Comparison of ENCODE assay signal across 1 cellular context in the genomic region with DNA sequence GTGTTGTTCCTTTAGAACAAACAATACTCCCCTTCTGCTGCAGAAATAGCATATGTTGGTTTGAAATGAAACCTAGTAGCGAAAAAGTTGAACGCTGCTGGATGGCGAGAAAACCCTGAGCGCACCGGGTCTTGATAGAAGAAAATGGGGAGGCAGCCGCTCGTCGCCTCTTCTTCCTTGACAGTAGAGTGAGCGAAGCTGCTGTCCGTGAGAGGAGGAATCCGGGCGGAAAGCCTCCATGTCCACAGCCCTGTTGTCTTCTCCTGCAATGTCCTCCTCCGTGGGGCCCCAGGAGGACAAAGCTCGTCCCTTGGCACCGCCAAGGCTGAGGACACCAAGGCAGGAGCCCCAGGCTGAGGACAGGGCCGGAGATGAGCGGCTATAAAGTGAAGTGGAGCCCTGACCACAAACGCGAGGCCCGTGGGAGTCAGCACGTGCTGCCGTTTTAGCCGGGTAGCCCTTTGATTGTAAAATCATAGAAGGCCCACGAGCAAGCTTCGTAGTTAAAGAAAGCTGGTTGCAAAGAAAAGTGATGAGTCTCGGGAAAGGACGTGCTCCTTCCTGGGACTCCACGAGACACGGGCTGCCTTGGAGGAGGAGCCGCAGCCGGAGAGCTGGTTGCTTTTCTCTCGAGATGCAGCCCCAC.
TF ChIP-seq lines count a peak whose summit lies in the region.

No MANE protein-coding gene starts in this region.

TF ChIP-seq in H1, 55 proteins besides CTCF, POLR2A, EP300 and RAD21:
- TF ChIP-seq, protein P1, sequence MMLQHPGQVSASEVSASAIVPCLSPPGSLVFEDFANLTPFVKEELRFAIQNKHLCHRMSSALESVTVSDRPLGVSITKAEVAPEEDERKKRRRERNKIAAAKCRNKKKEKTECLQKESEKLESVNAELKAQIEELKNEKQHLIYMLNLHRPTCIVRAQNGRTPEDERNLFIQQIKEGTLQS (IDR thresholded peaks at IDR 0.05; ENCODE audit: insufficient read depth, low read depth, low read length) = no peak
- TF ChIP-seq, protein P2, sequence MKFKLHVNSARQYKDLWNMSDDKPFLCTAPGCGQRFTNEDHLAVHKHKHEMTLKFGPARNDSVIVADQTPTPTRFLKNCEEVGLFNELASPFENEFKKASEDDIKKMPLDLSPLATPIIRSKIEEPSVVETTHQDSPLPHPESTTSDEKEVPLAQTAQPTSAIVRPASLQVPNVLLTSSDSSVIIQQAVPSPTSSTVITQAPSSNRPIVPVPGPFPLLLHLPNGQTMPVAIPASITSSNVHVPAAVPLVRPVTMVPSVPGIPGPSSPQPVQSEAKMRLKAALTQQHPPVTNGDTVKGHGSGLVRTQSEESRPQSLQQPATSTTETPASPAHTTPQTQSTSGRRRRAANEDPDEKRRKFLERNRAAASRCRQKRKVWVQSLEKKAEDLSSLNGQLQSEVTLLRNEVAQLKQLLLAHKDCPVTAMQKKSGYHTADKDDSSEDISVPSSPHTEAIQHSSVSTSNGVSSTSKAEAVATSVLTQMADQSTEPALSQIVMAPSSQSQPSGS (IDR thresholded peaks at IDR 0.05; ENCODE audit: low read length) = no peak
- TF ChIP-seq JUN (IDR thresholded peaks at IDR 0.05; ENCODE audit: low read depth, low read length) (no peak), NANOG (IDR thresholded peaks at IDR 0.05; ENCODE audit: insufficient read depth, low read depth, low read length, poor library complexity, severe bottlenecking) (no peak), BACH1 (IDR thresholded peaks at IDR 0.05; ENCODE audit: low read length) (no peak), CHD1 (IDR thresholded peaks at IDR 0.05; ENCODE audit: low read depth, low read length) (no peak), SP4 (IDR thresholded peaks at IDR 0.05; ENCODE audit: low read length) (no peak), EZH2 (IDR thresholded peaks at IDR 0.05; ENCODE audit: low read depth, low read length, severe bottlenecking) (no peak), KDM1A (IDR thresholded peaks at IDR 0.05; ENCODE audit: borderline replicate concordance, low read length) (no peak), SP1 (IDR thresholded peaks at IDR 0.05; ENCODE audit: low read depth, low read length) (no peak), BRCA1 (IDR thresholded peaks at IDR 0.05; ENCODE audit: low read depth, low read length) (no peak), POLR2AphosphoS5 (IDR thresholded peaks at IDR 0.05; ENCODE audit: low read depth, low read length) (no peak)
